ENCODE assay signal across 8 cellular contexts in the genomic region with DNA sequence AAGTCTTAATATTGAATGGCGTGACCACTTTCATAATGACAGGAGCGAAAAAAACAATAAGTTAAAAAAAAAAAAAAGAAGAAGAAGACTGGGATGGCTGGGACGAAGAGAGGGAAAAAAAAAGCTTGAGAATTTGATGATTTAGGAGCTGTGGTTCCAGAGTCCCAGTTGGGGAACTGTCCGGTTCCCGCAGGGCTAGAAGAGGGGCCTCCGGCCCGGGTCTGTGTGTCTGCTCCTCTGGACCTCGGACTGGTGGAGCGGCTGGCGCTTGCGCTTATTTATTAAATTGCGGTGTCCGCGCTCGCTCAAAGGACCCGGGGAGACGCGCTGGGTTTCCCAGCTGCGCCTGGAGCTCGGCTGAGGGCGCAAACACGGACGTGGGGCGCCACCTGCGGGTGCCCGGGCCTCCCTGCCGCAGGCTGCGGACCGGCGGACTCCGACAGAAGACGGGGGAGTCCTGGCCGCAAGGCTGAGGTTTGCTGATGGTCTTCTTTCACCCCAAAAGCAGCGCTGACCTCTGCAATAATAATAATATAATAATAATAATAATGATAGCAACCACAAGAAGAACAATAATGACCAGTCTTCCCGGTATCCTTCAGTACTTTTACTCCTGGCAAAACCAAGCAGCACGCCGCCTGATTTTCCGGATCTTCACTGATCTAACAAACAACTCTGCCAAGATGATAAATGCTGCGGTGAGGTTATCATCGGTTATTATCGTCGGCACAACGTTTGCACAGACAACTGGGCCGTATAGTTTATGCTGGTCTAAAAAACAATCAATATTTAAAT. TPM values are rescaled to one million over a fixed set of nuclear protein-coding genes. Genes with fewer than 3 reads are reported as not detected.
DNase-seq lines count a peak whose midpoint lies in the region; ATAC-seq and TF ChIP-seq lines count a peak whose summit lies in the region.

A gene (minus strand): TSS at position 251 of the 795 bp plus-strand sequence. CDS start 2,182 bp downstream, outside the sequence.

- H3K9me3 ChIP-seq in fibroblast of lung (ENCODE audit: control insufficient read depth, insufficient read depth, low read depth, low read length), result no peaks in the 10 kb centered on the region
- no peaks in the 10 kb centered on the region for H3K9me3 ChIP-seq in neuron (ENCODE audit: low read length)

- peaks cover 6% of the 10 kb centered on the region for H3K27me3 ChIP-seq in fibroblast of lung (ENCODE audit: control insufficient read depth, insufficient read depth, low read length)
- peaks cover 26% of the 10 kb centered on the region for H3K27me3 ChIP-seq in neuron (ENCODE audit: insufficient read depth, low read length)

- H3K36me3 ChIP-seq in fibroblast of lung (ENCODE audit: control insufficient read depth, insufficient read depth, low read length), result no peaks in the 10 kb centered on the region
- H3K36me3 ChIP-seq in neuron (ENCODE audit: insufficient read depth, low read length), result no peaks in the 10 kb centered on the region

- DNase-seq in GM12865 (ENCODE audit: low read depth), result peak; percentile 66
- peak; percentile 88 for DNase-seq in NCI-H1092 (lab: John Stamatoyannopoulos, UW)
- DNase-seq in UCSD-AML1 (lab: John Stamatoyannopoulos, UW; ENCODE audit: unreplicated experiment), result peak; percentile 67
- DNase-seq in fibroblast of lung (ENCODE audit: low read depth in 2 of 2), result peak; percentile 58 to 63
- DNase-seq in activated effector memory CD4-positive, alpha-beta T cell treated with anti-CD3 and anti-CD28 coated beads, Interleukin-2, amount 50 U/mL, for 16 hours, result no peak

- peak; percentile 89 for TF ChIP-seq CTCF in 22Rv1 (IDR thresholded peaks at IDR 0.05)
- TF ChIP-seq CTCF in GM12865 (IDR thresholded peaks at IDR 0.05; ENCODE audit: insufficient read depth, low read depth, low read length, missing control alignments), result peak; percentile 67
- peak; percentile 46 to 77 for TF ChIP-seq CTCF in fibroblast of lung (conservative IDR thresholded peaks at IDR 0.05 in 1 of 2, IDR thresholded peaks at IDR 0.05 in 1 of 2; ENCODE audit: low read depth in 1 of 2, low read length in 2 of 2)

- H4K20me1 ChIP-seq in fibroblast of lung (ENCODE audit: control insufficient read depth, extremely low read depth, insufficient read depth, low read length), result no peaks in the 10 kb centered on the region

- no peaks in the 10 kb centered on the region for H3K79me2 ChIP-seq in fibroblast of lung (ENCODE audit: control insufficient read depth, insufficient read depth, low read length)

- H3K4me3 ChIP-seq in GM12865 (ENCODE audit: low read depth, low read length) (no peak within 1 kb of the TSS), fibroblast of lung (replicated peaks in 1 of 4; ENCODE audit: control extremely low read depth in 1 of 4, insufficient read depth in 1 of 4, low read depth in 3 of 4, low read length in 4 of 4) (peak within 1 kb of the TSS in 2 of 4 experiments; percentile 10 to 33), neuron (ENCODE audit: low read length) (peak within 1 kb of the TSS; percentile 6)

- H2AFZ ChIP-seq in fibroblast of lung (ENCODE audit: low read length) (no peak within 1 kb of the TSS), neuron (ENCODE audit: low read depth, low read length) (peak within 1 kb of the TSS; percentile 19)

- no peak within 1 kb of the TSS for H3K9ac ChIP-seq in fibroblast of lung (ENCODE audit: insufficient read depth, low read length)

- ATAC-seq in HG02623 (IDR thresholded peaks at IDR 0.05; ENCODE audit: unreplicated experiment), result peak; percentile 86

- H3K27ac ChIP-seq in 22Rv1 (peak within 1 kb of the TSS; percentile 65), fibroblast of lung (ENCODE audit: insufficient read depth, low read length) (no peak within 1 kb of the TSS)

- H3K4me1 ChIP-seq in fibroblast of lung (ENCODE audit: control insufficient read depth, extremely low read depth, insufficient read depth, low read length) (no peaks in the 10 kb centered on the region), neuron (ENCODE audit: insufficient read depth, low read length) (peaks cover 9% of the 10 kb centered on the region)

- peak within 1 kb of the TSS; percentile 25 for H3K4me2 ChIP-seq in fibroblast of lung (ENCODE audit: extremely low read depth, insufficient read depth, low read length)

RNA-seq across cellular contexts. Expression of the gene that starts here (rescaled TPM):
- total RNA-seq in fibroblast of lung, result not detected in 2 replicates
- polyA plus RNA-seq in fibroblast of lung, result 0.02 TPM in 1 of 2 replicates, not detected in the other
- not detected in 2 replicates for polyA plus RNA-seq in fibroblast of lung (2012)
- polyA minus RNA-seq in fibroblast of lung (ENCODE audit: low replicate concordance), result not detected in 2 replicates

Comparison
In these comparisons a context has a peak if more than half of its experiments do, and no peak if none do; other contexts are left out.
1. Peak in DNase-seq and H3K4me2 ChIP-seq in fibroblast of lung; RNA of the gene not detected or under 1 TPM.